Comparison of ENCODE assay signal across 12 cellular contexts in the genomic region with DNA sequence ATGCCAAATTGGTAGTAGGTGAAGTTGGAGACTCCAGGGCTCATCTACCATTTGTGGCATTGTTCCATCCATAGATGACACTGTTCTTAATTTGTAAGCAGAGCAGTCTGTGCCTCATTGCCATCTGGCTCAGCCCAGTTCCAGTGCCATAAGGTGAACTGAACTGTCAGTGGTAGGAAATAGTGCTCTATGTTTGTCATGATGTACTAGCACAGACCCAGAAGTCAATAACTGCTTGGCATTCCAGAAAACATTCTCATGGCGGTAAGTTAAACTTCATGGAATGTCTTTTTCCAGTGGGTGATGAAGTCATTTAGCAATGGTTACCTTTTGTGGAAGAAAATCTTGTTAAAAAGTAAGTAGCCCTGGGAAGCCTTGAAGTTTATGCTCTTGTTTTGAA.
DNase-seq lines count a peak whose midpoint lies in the region; TF ChIP-seq lines count a peak whose summit lies in the region.
"Had no signal": no experiment of that assay in that cellular context is flagged by ENCODE, and none has a peak within 500 bp of the region (broad histone marks: within the 10 kb centered on the region; RNA-seq: fewer than 3 reads in every experiment).

No MANE protein-coding gene starts in this region.

- no peak overlapping the region for H3K27ac Mint-ChIP-seq in activated naive CD8-positive, alpha-beta T cell treated with anti-CD3 and anti-CD28 coated beads for 36 hours
- H3K27ac Mint-ChIP-seq: activated naive CD4-positive, alpha-beta T cell treated with anti-CD3 and anti-CD28 coated beads, Interleukin-2, amount 10 ng/mL, durations not matched to agents 7 days and 5 days had no signal

- peak; percentile 99 for DNase-seq in EH (ENCODE audit: low read depth)
- peak; percentile 92 for DNase-seq in RPMI7951 (ENCODE audit: low read depth)
- DNase-seq in fibroblast of lung (ENCODE audit: low read depth in 2 of 2) = peak; percentile 83 to 99
- peak; percentile 48 for DNase-seq in pulmonary artery endothelial cell (ENCODE audit: low read depth, low spot score)
- no peak for DNase-seq in activated naive CD4-positive, alpha-beta T cell treated with anti-CD3 and anti-CD28 coated beads, Interleukin-2, amount 50 U/mL, for 16 hours
- no peak for DNase-seq in NCI-H2081 treated with DMSO at 0.1 percent for 48 hours (lab: John Stamatoyannopoulos, UW)
- DNase-seq in NCI-H187 treated with DMSO at 0.1 percent for 48 hours (lab: John Stamatoyannopoulos, UW) = no peak
- no peak for DNase-seq in activated naive CD8-positive, alpha-beta T cell treated with anti-CD3 and anti-CD28 coated beads for 36 hours
- DNase-seq: activated naive CD4-positive, alpha-beta T cell treated with anti-CD3 and anti-CD28 coated beads, Interleukin-2, amount 10 ng/mL, durations not matched to agents 7 days and 5 days; NCI-H774; posterior cingulate gyrus had no signal

- H4K20me1 ChIP-seq in fibroblast of lung (ENCODE audit: control insufficient read depth, extremely low read depth, insufficient read depth, low read length) = no peaks in the 10 kb centered on the region

- H3K4me3 ChIP-seq in fibroblast of lung (replicated peaks in 1 of 4; ENCODE audit: control extremely low read depth in 1 of 4, insufficient read depth in 1 of 4, low read depth in 3 of 4, low read length in 4 of 4) = no peak overlapping the region

- no peaks in the 10 kb centered on the region for H3K27me3 ChIP-seq in fibroblast of lung (ENCODE audit: control insufficient read depth, insufficient read depth, low read length)

- no peaks in the 10 kb centered on the region for H3K9me3 ChIP-seq in fibroblast of lung (ENCODE audit: control insufficient read depth, insufficient read depth, low read depth, low read length)

- no peak overlapping the region for H3K9ac ChIP-seq in fibroblast of lung (ENCODE audit: insufficient read depth, low read length)

- no peak overlapping the region for H3K4me3 Mint-ChIP-seq in activated naive CD8-positive, alpha-beta T cell treated with anti-CD3 and anti-CD28 coated beads for 36 hours
- H3K4me3 Mint-ChIP-seq: activated naive CD4-positive, alpha-beta T cell treated with anti-CD3 and anti-CD28 coated beads, Interleukin-2, amount 10 ng/mL, durations not matched to agents 7 days and 5 days had no signal

- H2AFZ ChIP-seq in fibroblast of lung (ENCODE audit: low read length) = no peak overlapping the region

- no peaks in the 10 kb centered on the region for H3K79me2 ChIP-seq in fibroblast of lung (ENCODE audit: control insufficient read depth, insufficient read depth, low read length)

- peak overlapping the region; percentile 67 for H3K27ac ChIP-seq in fibroblast of lung (ENCODE audit: insufficient read depth, low read length)
- H3K27ac ChIP-seq: VCaP had no signal

- peaks cover 4% of the 10 kb centered on the region for H3K4me1 ChIP-seq in fibroblast of lung (ENCODE audit: control insufficient read depth, extremely low read depth, insufficient read depth, low read length)

- H3K4me1 Mint-ChIP-seq in activated naive CD8-positive, alpha-beta T cell treated with anti-CD3 and anti-CD28 coated beads for 36 hours = no peaks in the 10 kb centered on the region
- H3K4me1 Mint-ChIP-seq: activated naive CD4-positive, alpha-beta T cell treated with anti-CD3 and anti-CD28 coated beads, Interleukin-2, amount 10 ng/mL, durations not matched to agents 7 days and 5 days had no signal

- peaks cover 8% of the 10 kb centered on the region for H3K36me3 Mint-ChIP-seq in activated naive CD8-positive, alpha-beta T cell treated with anti-CD3 and anti-CD28 coated beads for 36 hours
- H3K36me3 Mint-ChIP-seq: activated naive CD4-positive, alpha-beta T cell treated with anti-CD3 and anti-CD28 coated beads, Interleukin-2, amount 10 ng/mL, durations not matched to agents 7 days and 5 days had no signal

- peaks cover 16% of the 10 kb centered on the region for H3K9me3 Mint-ChIP-seq in activated naive CD8-positive, alpha-beta T cell treated with anti-CD3 and anti-CD28 coated beads for 36 hours

- no peak for TF ChIP-seq CTCF in fibroblast of lung (conservative IDR thresholded peaks at IDR 0.05 in 1 of 2, IDR thresholded peaks at IDR 0.05 in 1 of 2; ENCODE audit: low read depth in 1 of 2, low read length in 2 of 2)

- H3K4me2 ChIP-seq in fibroblast of lung (ENCODE audit: extremely low read depth, insufficient read depth, low read length) = peak overlapping the region; percentile 41

- no peaks in the 10 kb centered on the region for H3K36me3 ChIP-seq in fibroblast of lung (ENCODE audit: control insufficient read depth, insufficient read depth, low read length)

- H3K27me3 Mint-ChIP-seq in activated naive CD8-positive, alpha-beta T cell treated with anti-CD3 and anti-CD28 coated beads for 36 hours = no peaks in the 10 kb centered on the region
- H3K27me3 Mint-ChIP-seq: activated naive CD4-positive, alpha-beta T cell treated with anti-CD3 and anti-CD28 coated beads, Interleukin-2, amount 10 ng/mL, durations not matched to agents 7 days and 5 days had no signal

Comparison
In these comparisons a context has a peak if more than half of its experiments do, and no peak if none do; other contexts are left out.
1. DNase-seq: peak in EH (single experiment), RPMI7951 (single experiment), fibroblast of lung (2 of 2) and pulmonary artery endothelial cell (single experiment); none in activated naive CD4-positive, alpha-beta T cell treated with anti-CD3 and anti-CD28 coated beads, Interleukin-2, amount 50 U/mL, for 16 hours (single experiment), NCI-H2081 treated with DMSO at 0.1 percent for 48 hours (single experiment), NCI-H187 treated with DMSO at 0.1 percent for 48 hours (single experiment) and activated naive CD8-positive, alpha-beta T cell treated with anti-CD3 and anti-CD28 coated beads for 36 hours (single experiment).